In genomic region chr1:145720878-145721671, GRCh38 we compare ENCODE assay signal across 8 cellular contexts. TPM values are rescaled to one million over a fixed set of nuclear protein-coding genes. Genes with fewer than 3 reads are reported as not detected.
DNase-seq lines count a peak whose midpoint lies in the region; ATAC-seq and TF ChIP-seq lines count a peak whose summit lies in the region.

No MANE protein-coding gene starts in this region.

- DNase-seq in EH (ENCODE audit: low read depth), result peak; percentile 70
- peak; percentile 35 for DNase-seq in HCT116 (ENCODE audit: low read depth, low spot score)
- peak; percentile 80 for DNase-seq in NCI-H345 (lab: John Stamatoyannopoulos, UW)
- peak; percentile 41 to 53 for DNase-seq in activated CD4-positive, alpha-beta T cell treated with anti-CD3 and anti-CD28 coated beads, Interleukin-2, amount 50 U/mL, for 24 hours (ENCODE audit: low read depth in 1 of 2, low spot score in 1 of 2)
- DNase-seq in dermis blood vessel endothelial cell, result peak; percentile 69
- DNase-seq in lower leg skin (ENCODE audit: low spot score in 2 of 2), result peak; percentile 47 to 94
- DNase-seq in stimulated activated CD4-positive, alpha-beta T cell treated with anti-CD3 and anti-CD28 coated beads, TNF-alpha, amount 100 ng/mL, for 1 hour (ENCODE audit: low read depth in 3 of 3, low spot score in 1 of 3), result peak; percentile 13 to 61 (median 34)

- no peaks in the 10 kb centered on the region for H3K27me3 ChIP-seq in HCT116 (ENCODE audit: insufficient read depth, low read length)

- peak overlapping the region; percentile 90 for H3K4me2 ChIP-seq in HCT116 (ENCODE audit: low read length)

- WGBS in lower leg skin, 2 donors, result 4 to 7% methylated on average over 36 to 40 of the region's 47 CpGs

- H3K4me1 ChIP-seq in HCT116 (ENCODE audit: control insufficient read depth in 1 of 2, insufficient read depth in 2 of 2, low read length in 2 of 2), result peaks cover 8 to 19% of the 10 kb centered on the region in 2 experiments

- intact Hi-C loops in HCT116 (cut with micrococcal nuclease), result loop anchor here (10.0 kb wide), 1 partner anchor 126 kb away; no protein-coding TSS in a partner anchor
- intact Hi-C loops in lower leg skin (cut with DNase I; ENCODE audit: low total_unique reads), result no loop called here

- H3K4me3 ChIP-seq in HCT116 (replicated peaks in 1 of 2; ENCODE audit: low read depth in 1 of 2, low read length in 2 of 2) (peak overlapping the region; percentile 36 to 55), lower leg skin (ENCODE audit: low read depth, poor library complexity, severe bottlenecking) (no peak overlapping the region)

- ATAC-seq in HCT116, result peak; percentile 97
- no peak for ATAC-seq in HG03097 (IDR thresholded peaks at IDR 0.05; ENCODE audit: low FRiP score, unreplicated experiment)

- RAD21 ChIA-PET in HCT116 (lab: Charles Lee; ENCODE audit: low non-redundant PET in 1 of 2, low total read pairs in 2 of 2, uncharacterized antibody in 2 of 2, unreplicated experiment in 2 of 2), result no interaction called here

- TF ChIP-seq RAD21 in HCT116 (IDR thresholded peaks at IDR 0.05; ENCODE audit: low read depth), result peak; percentile 85

- no peak for TF ChIP-seq POLR2A in HCT116 (IDR thresholded peaks at IDR 0.05; ENCODE audit: borderline replicate concordance, extremely low read depth, insufficient read depth, insufficient read length)
- no peak for TF ChIP-seq POLR2A in lower leg skin (IDR thresholded peaks at IDR 0.05)

- H4K20me1 ChIP-seq in HCT116 (ENCODE audit: insufficient read depth), result no peaks in the 10 kb centered on the region

- no peaks in the 10 kb centered on the region for H3K36me3 ChIP-seq in HCT116 (ENCODE audit: control insufficient read depth in 1 of 2, insufficient read depth in 2 of 2, low read length in 2 of 2)

- H3K9ac ChIP-seq in HCT116 (ENCODE audit: low read length), result peak overlapping the region; percentile 65

- H2AFZ ChIP-seq in HCT116 (ENCODE audit: low read depth, low read length, poor library complexity, severe bottlenecking), result peak overlapping the region; percentile 51

- POLR2A ChIA-PET in HCT116 (lab: Charles Lee), result no interaction called here

- H3K9me2 ChIP-seq in HCT116 (ENCODE audit: insufficient read depth), result no peaks in the 10 kb centered on the region

- CTCF ChIA-PET in HCT116 (lab: Charles Lee), result interaction anchor here (0.9 to 2.1 kb wide), 3 partner anchors 11 to 105 kb away, joined by 3 to 6 read pairs (median 6); no protein-coding TSS in a partner anchor

- TF ChIP-seq CTCF in HCT116 (IDR thresholded peaks at IDR 0.05 in 2 of 3, conservative IDR thresholded peaks at IDR 0.05 in 1 of 3; ENCODE audit: borderline replicate concordance in 1 of 3, insufficient read depth in 1 of 3, low read depth in 2 of 3, low read length in 2 of 3), result peak; percentile 63 to 90 (median 84)
- peak in 1 of 3 donors; percentile 64 for TF ChIP-seq CTCF in lower leg skin (IDR thresholded peaks at IDR 0.05)

- H3K9me3 ChIP-seq in HCT116 (ENCODE audit: control insufficient read depth in 1 of 2, insufficient read depth in 1 of 2, low read depth in 1 of 2, low read length in 2 of 2), result no peaks in the 10 kb centered on the region

- no peaks in the 10 kb centered on the region for H3K79me2 ChIP-seq in HCT116 (ENCODE audit: insufficient read depth, low read length)

- no TSS peak for BruUV-seq in HCT116 (replicated peaks; lab: Mats Ljungman, UMichigan)

- H3K27ac ChIP-seq in HCT116 (ENCODE audit: low read depth, low read length), result no peak overlapping the region

TF ChIP-seq in HCT116, 20 proteins besides CTCF, POLR2A, EP300 and RAD21:
- TF ChIP-seq ZNF274 (IDR thresholded peaks at IDR 0.05; ENCODE audit: low read depth, low read length), result no peak
- peak; percentile 39 for TF ChIP-seq MAX (IDR thresholded peaks at IDR 0.05)
- TF ChIP-seq REST (IDR thresholded peaks at IDR 0.05; ENCODE audit: low read depth), result no peak
- no peak for TF ChIP-seq CBX3 (IDR thresholded peaks at IDR 0.05; ENCODE audit: low read depth)
- TF ChIP-seq YY1 (IDR thresholded peaks at IDR 0.05; ENCODE audit: extremely low read depth, insufficient replicate concordance, low read depth, low read length), result no peak
TF ChIP-seq in HCT116: peak in this region for 1.

RNA-seq across cellular contexts. Expression of gene CD160, which starts 1.8 kb away (rescaled TPM):
- total RNA-seq in HCT116 (2021; ENCODE audit: unreplicated experiment) (not detected), dermis blood vessel endothelial cell (not detected in 2 replicates), lower leg skin (under 1 TPM in 2 of 4 donors, not detected in 2; 0.38 to 0.63 TPM)
- 0.05 and 0.34 TPM in 2 replicates for polyA plus RNA-seq in HCT116 (2012)

RNA-seq across cellular contexts. Expression of gene PDZK1, which starts 13.9 kb away (rescaled TPM):
- total RNA-seq in HCT116 (2021; ENCODE audit: unreplicated experiment), result 0.27 TPM
- 0.25 TPM in 1 of 2 replicates, not detected in the other for polyA plus RNA-seq in HCT116 (2012)
- total RNA-seq in dermis blood vessel endothelial cell, result 0.33 and 0.34 TPM in 2 replicates
- 1 to 10 TPM in 3 of 4 donors, not detected in 1; 1.8 to 6.8 (median 3.1) TPM for total RNA-seq in lower leg skin
